In the genomic region with DNA sequence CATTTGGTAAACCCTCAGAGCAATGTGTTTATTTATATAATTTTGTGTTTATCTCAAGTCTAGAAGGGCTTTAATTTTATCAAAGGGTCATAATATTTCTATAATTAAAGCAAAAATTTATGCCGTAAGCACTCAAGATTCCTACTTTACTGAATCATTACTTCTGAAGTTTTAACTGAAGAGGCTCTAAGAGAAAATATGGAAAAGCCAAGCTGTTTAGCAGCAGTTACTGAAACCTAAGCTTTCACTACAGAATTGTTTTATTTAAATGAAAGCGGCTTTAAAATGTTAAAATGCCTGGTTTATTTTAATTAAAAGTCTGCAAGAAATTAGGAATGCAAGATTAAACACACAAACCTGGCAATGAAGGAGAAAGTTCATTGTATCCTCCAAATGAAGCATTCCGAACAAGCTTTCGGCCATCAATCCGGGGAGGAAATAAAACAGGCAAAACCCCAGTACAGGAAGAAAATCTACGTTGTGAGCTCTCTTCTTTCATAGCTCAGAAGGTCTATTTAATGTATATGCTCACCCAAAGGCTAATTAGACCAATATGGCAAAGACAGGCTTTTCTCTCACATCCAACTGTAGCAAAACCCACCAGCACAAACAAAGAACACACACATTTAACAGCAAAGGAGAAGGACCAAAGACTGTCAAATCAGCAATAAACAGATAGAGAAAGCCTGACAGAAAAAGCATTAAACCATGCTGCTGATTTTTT, we compare ENCODE assay signal across 20 cellular contexts.
DNase-seq lines count a peak whose midpoint lies in the region; ATAC-seq, FAIRE-seq and TF ChIP-seq lines count a peak whose summit lies in the region.
"Had no signal": no experiment of that assay in that cellular context is flagged by ENCODE, and none has a peak within 500 bp of the region (broad histone marks: within the 10 kb centered on the region; RNA-seq: fewer than 3 reads in every experiment).

No MANE protein-coding gene starts in this region.

- H3K4me3 ChIP-seq in astrocyte of the spinal cord (ENCODE audit: low read depth, low read length) (peak overlapping the region; percentile 40), keratinocyte (ENCODE audit: control insufficient read depth in 2 of 3, extremely low read depth in 1 of 3, insufficient read depth in 2 of 3, low read depth in 1 of 3, low read length in 3 of 3) (peak overlapping the region; percentile 13 to 77 (median 69))
- H3K4me3 ChIP-seq: colonic mucosa, gastroesophageal sphincter, upper lobe of left lung had no signal

- DNase-seq in A172 (ENCODE audit: low spot score) (peak; percentile 17), HEK293T (ENCODE audit: extremely low spot score) (peak; percentile 9), astrocyte of the spinal cord (ENCODE audit: low read depth, low spot score) (peak; percentile 18), keratinocyte (ENCODE audit: low read depth, low spot score) (no peak), NCI-H345 treated with DMSO at 0.1 percent for 48 hours (lab: John Stamatoyannopoulos, UW; ENCODE audit: unreplicated experiment) (no peak), KG1 (lab: John Stamatoyannopoulos, UW) (no peak), MV-4-11 (lab: John Stamatoyannopoulos, UW) (no peak)
- DNase-seq: activated CD8-positive, alpha-beta T cell treated with anti-CD3 and anti-CD28 coated beads, Interleukin-2, amount 10 ng/mL, durations not matched to agents 7 days and 5 days; activated naive CD4-positive, alpha-beta T cell treated with Interleukin-2 at 50 U/mL for 16 hours; AML-193; colonic mucosa; Karpas-422; kidney glomerular epithelial cell; naive thymus-derived CD4-positive, alpha-beta T cell; NCI-H2029; OCI-M1; T-helper 9 cell; upper lobe of left lung had no signal

- peak overlapping the region; percentile 60 for H2AFZ ChIP-seq in keratinocyte (ENCODE audit: control insufficient read depth, low read length)

- H4K20me1 ChIP-seq in keratinocyte (ENCODE audit: control insufficient read depth, extremely low read depth, insufficient read depth, low read length): no peaks in the 10 kb centered on the region

- peaks cover 9% of the 10 kb centered on the region for H3K79me2 ChIP-seq in keratinocyte (ENCODE audit: control insufficient read depth, insufficient read depth, low read length)

- POLR2A ChIA-PET in HEK293T (lab: Yijun Ruan, JAX): interaction anchor here (0.9 kb wide), 1 partner anchor 17 kb away, joined by 3 read pairs; no protein-coding TSS in a partner anchor

- in situ Hi-C loops in astrocyte of the spinal cord (cut with HindIII; ENCODE audit: low sequenced_read_pairs): no loop called here

- no peaks in the 10 kb centered on the region for H3K9me1 ChIP-seq in keratinocyte (ENCODE audit: control insufficient read depth, extremely low read depth, insufficient read depth, low read length)

- H3K9me3 ChIP-seq in keratinocyte (ENCODE audit: control insufficient read depth, low read depth, low read length): no peaks in the 10 kb centered on the region
- H3K9me3 ChIP-seq: colonic mucosa had no signal

- peak; percentile 78 for FAIRE-seq in keratinocyte (lab: Jason Lieb, UNC)

- H3K4me2 ChIP-seq in keratinocyte (ENCODE audit: control insufficient read depth, extremely low read depth, insufficient read depth, low read depth, low read length): peak overlapping the region; percentile 96

- no peaks in the 10 kb centered on the region for H3K36me3 ChIP-seq in keratinocyte (ENCODE audit: control insufficient read depth in 2 of 2, extremely low read depth in 1 of 2, insufficient read depth in 2 of 2, low read length in 2 of 2)
- H3K36me3 ChIP-seq: colonic mucosa, gastroesophageal sphincter, upper lobe of left lung had no signal

- TF ChIP-seq CTCF in astrocyte of the spinal cord (IDR thresholded peaks at IDR 0.05; ENCODE audit: low read depth, low read length) (no peak), keratinocyte (optimal IDR thresholded peaks at IDR 0.05 in 1 of 3, IDR thresholded peaks at IDR 0.05 in 1 of 3, conservative IDR thresholded peaks at IDR 0.05 in 1 of 3; ENCODE audit: extremely low read depth in 1 of 3, insufficient read depth in 2 of 3, low read length in 3 of 3) (no peak)

- no peaks in the 10 kb centered on the region for H3K27me3 ChIP-seq in keratinocyte (ENCODE audit: control insufficient read depth, extremely low read depth, insufficient read depth, low read length)
- H3K27me3 ChIP-seq: colonic mucosa, gastroesophageal sphincter, upper lobe of left lung had no signal

- dilution Hi-C loops in keratinocyte (cut with MboI; ENCODE audit: extremely low pct_ligation_motif_present, low sequenced_read_pairs): no loop called here

- peaks cover 6% of the 10 kb centered on the region for H3K4me1 ChIP-seq in keratinocyte (ENCODE audit: control insufficient read depth, extremely low read depth, insufficient read depth, low read length)
- H3K4me1 ChIP-seq: colonic mucosa had no signal

- peak overlapping the region; percentile 80 for H3K27ac ChIP-seq in keratinocyte (ENCODE audit: control insufficient read depth, insufficient read depth, low read length)
- H3K27ac ChIP-seq: colonic mucosa, gastroesophageal sphincter, upper lobe of left lung had no signal

- CTCF ChIA-PET in HEK293T (lab: Yijun Ruan, JAX): no interaction called here

- no peak for ATAC-seq in HG02970 (IDR thresholded peaks at IDR 0.05; ENCODE audit: low FRiP score, unreplicated experiment)
- ATAC-seq: activated CD8-positive, alpha-beta T cell treated with anti-CD3 and anti-CD28 coated beads, Interleukin-2, amount 10 ng/mL, durations not matched to agents 7 days and 5 days; gastroesophageal sphincter; naive thymus-derived CD4-positive, alpha-beta T cell had no signal

- H3K9ac ChIP-seq in keratinocyte (ENCODE audit: control insufficient read depth, extremely low read depth, insufficient read depth, low read length): peak overlapping the region; percentile 71

TF ChIP-seq in HEK293T, 16 proteins besides CTCF, POLR2A, EP300 and RAD21:
- TF ChIP-seq LEF1 (IDR thresholded peaks at IDR 0.05; ENCODE audit: borderline replicate concordance): no peak
- no peak for TF ChIP-seq ELF4 (IDR thresholded peaks at IDR 0.05)
- TF ChIP-seq ARNT (IDR thresholded peaks at IDR 0.05): no peak
- no peak for TF ChIP-seq SUZ12 (IDR thresholded peaks at IDR 0.05)
- no peak for TF ChIP-seq FOXK2 (IDR thresholded peaks at IDR 0.05)
- TF ChIP-seq FOXM1 (IDR thresholded peaks at IDR 0.05; ENCODE audit: borderline replicate concordance): no peak
- no peak for TF ChIP-seq CTBP1 (IDR thresholded peaks at IDR 0.05; ENCODE audit: borderline replicate concordance)
- no peak for TF ChIP-seq SP1 (IDR thresholded peaks at IDR 0.05)
- no peak for TF ChIP-seq PKNOX1 (IDR thresholded peaks at IDR 0.05)
- TF ChIP-seq ZNF384 (IDR thresholded peaks at IDR 0.05): no peak
- no peak for TF ChIP-seq NFRKB (IDR thresholded peaks at IDR 0.05)

Comparison
In these comparisons a context has a peak if more than half of its experiments do, and no peak if none do; other contexts are left out.
1. DNase-seq: peak in A172 (single experiment), HEK293T (single experiment) and astrocyte of the spinal cord (single experiment); none in keratinocyte (single experiment), NCI-H345 treated with DMSO at 0.1 percent for 48 hours (single experiment), KG1 (single experiment) and MV-4-11 (single experiment).